Comparison of ENCODE assay signal across 16 cellular contexts in genomic region chr12:49609875-49610154, GRCh38. TPM values are rescaled to one million over a fixed set of nuclear protein-coding genes. Genes with fewer than 3 reads are reported as not detected.
DNase-seq lines count a peak whose midpoint lies in the region; ATAC-seq, FAIRE-seq and TF ChIP-seq lines count a peak whose summit lies in the region.
"Had no signal": no experiment of that assay in that cellular context is flagged by ENCODE, and none has a peak within 500 bp of the region (broad histone marks: within the 10 kb centered on the region; RNA-seq: fewer than 3 reads in every experiment).

No MANE protein-coding gene starts in this region.

- H3K27me3 Mint-ChIP-seq in stimulated activated naive B cell treated with anti-CD40 and anti-IgM and Interleukin-4, amounts not matched to agents 10 μg/mL and 1 μg/mL and 100 μg/mL, for 72 hours: peaks cover 8 to 9% of the 10 kb centered on the region in 2 donors

- no peaks in the 10 kb centered on the region for H3K9me1 ChIP-seq in keratinocyte (ENCODE audit: control insufficient read depth, extremely low read depth, insufficient read depth, low read length)

- no peaks in the 10 kb centered on the region for H4K20me1 ChIP-seq in GM23248 (ENCODE audit: insufficient read depth)
- no peaks in the 10 kb centered on the region for H4K20me1 ChIP-seq in MM.1S (ENCODE audit: insufficient read depth, low read length)
- no peaks in the 10 kb centered on the region for H4K20me1 ChIP-seq in GM12878 (ENCODE audit: control insufficient read depth, insufficient read depth)
- H4K20me1 ChIP-seq in keratinocyte (ENCODE audit: control insufficient read depth, extremely low read depth, insufficient read depth, low read length): no peaks in the 10 kb centered on the region

- dilution Hi-C loops in keratinocyte (cut with MboI; ENCODE audit: extremely low pct_ligation_motif_present, low sequenced_read_pairs): no loop called here

- no peaks in the 10 kb centered on the region for H3K36me3 ChIP-seq in GM23248 (ENCODE audit: low read depth)
- H3K36me3 ChIP-seq in MM.1S (replicated peaks; ENCODE audit: insufficient read depth, low read length): no peaks in the 10 kb centered on the region
- no peaks in the 10 kb centered on the region for H3K36me3 ChIP-seq in GM12878 (ENCODE audit: control insufficient read depth in 2 of 2, insufficient read depth in 2 of 2, low read length in 1 of 2)
- no peaks in the 10 kb centered on the region for H3K36me3 ChIP-seq in keratinocyte (ENCODE audit: control insufficient read depth in 2 of 2, extremely low read depth in 1 of 2, insufficient read depth in 2 of 2, low read length in 2 of 2)
- H3K36me3 ChIP-seq: colonic mucosa, transverse colon had no signal

- H3K27ac Mint-ChIP-seq in stimulated activated naive B cell treated with anti-CD40 and anti-IgM and Interleukin-4, amounts not matched to agents 10 μg/mL and 1 μg/mL and 100 μg/mL, for 72 hours: no peak overlapping the region

- TF ChIP-seq CTCF in MM.1S (IDR thresholded peaks at IDR 0.05; ENCODE audit: low read length) (peak; percentile 8; the same call in 1 of the 2 replicates), GM12878 (IDR thresholded peaks at IDR 0.05 in 2 of 3, conservative IDR thresholded peaks at IDR 0.05 in 1 of 3; ENCODE audit: control insufficient read depth in 2 of 3, extremely low read depth in 1 of 3, insufficient read depth in 1 of 3, low read depth in 3 of 3, low read length in 3 of 3) (no peak), keratinocyte (optimal IDR thresholded peaks at IDR 0.05 in 1 of 3, IDR thresholded peaks at IDR 0.05 in 1 of 3, conservative IDR thresholded peaks at IDR 0.05 in 1 of 3; ENCODE audit: extremely low read depth in 1 of 3, insufficient read depth in 2 of 3, low read length in 3 of 3) (peak; percentile 25 to 49 (median 36))

- H3F3A ChIP-seq in GM23248 (ENCODE audit: insufficient read depth): no peaks in the 10 kb centered on the region
- no peaks in the 10 kb centered on the region for H3F3A ChIP-seq in MM.1S (ENCODE audit: insufficient read depth, low read length)

- TF ChIP-seq EP300 in GM12878 (IDR thresholded peaks at IDR 0.05; ENCODE audit: borderline replicate concordance in 1 of 2, control insufficient read depth in 1 of 2, low read depth in 2 of 2, low read length in 2 of 2): no peak

- H3K79me2 ChIP-seq in GM23248 (ENCODE audit: insufficient read depth): no peaks in the 10 kb centered on the region
- H3K79me2 ChIP-seq in MM.1S (ENCODE audit: low read length): no peaks in the 10 kb centered on the region
- no peaks in the 10 kb centered on the region for H3K79me2 ChIP-seq in GM12878 (ENCODE audit: control insufficient read depth, insufficient read depth, low read length)
- H3K79me2 ChIP-seq in keratinocyte (ENCODE audit: control insufficient read depth, insufficient read depth, low read length): no peaks in the 10 kb centered on the region

- CTCF ChIA-PET in GM12878 (lab: Yijun Ruan, JAX): no interaction called here

- H3K36me3 Mint-ChIP-seq in stimulated activated naive B cell treated with anti-CD40 and anti-IgM and Interleukin-4, amounts not matched to agents 10 μg/mL and 1 μg/mL and 100 μg/mL, for 72 hours: peaks cover 0 to 11% of the 10 kb centered on the region in 2 donors

- H3K9ac ChIP-seq in GM23248: no peak overlapping the region
- H3K9ac ChIP-seq in MM.1S (ENCODE audit: low read length): no peak overlapping the region
- H3K9ac ChIP-seq in GM12878 (ENCODE audit: control insufficient read depth, insufficient read depth, low read length): no peak overlapping the region
- H3K9ac ChIP-seq in keratinocyte (ENCODE audit: control insufficient read depth, extremely low read depth, insufficient read depth, low read length): no peak overlapping the region

- no TSS peak for BruUV-seq in GM12878 (replicated peaks; lab: Mats Ljungman, UMichigan)

- H3K9me3 ChIP-seq in GM23248 (ENCODE audit: low read depth) (no peaks in the 10 kb centered on the region), MM.1S (replicated peaks; ENCODE audit: insufficient read depth, low read length) (no peaks in the 10 kb centered on the region), GM12878 (replicated peaks; ENCODE audit: control insufficient read depth, insufficient read depth, low read length) (no peaks in the 10 kb centered on the region; the same call in 2 of the 3 replicates), keratinocyte (ENCODE audit: control insufficient read depth, low read depth, low read length) (no peaks in the 10 kb centered on the region)
- H3K9me3 ChIP-seq: colonic mucosa, transverse colon had no signal

- H3K9me3 Mint-ChIP-seq in stimulated activated naive B cell treated with anti-CD40 and anti-IgM and Interleukin-4, amounts not matched to agents 10 μg/mL and 1 μg/mL and 100 μg/mL, for 72 hours: peaks cover 0 to 2% of the 10 kb centered on the region in 2 donors

- in situ Hi-C loops in GM23248 (cut with MboI) (no loop called here), GM12878 (cut with MboI) (no loop called here)

- no peak overlapping the region for H3K4me3 Mint-ChIP-seq in stimulated activated naive B cell treated with anti-CD40 and anti-IgM and Interleukin-4, amounts not matched to agents 10 μg/mL and 1 μg/mL and 100 μg/mL, for 72 hours

- H3K27me3 ChIP-seq in GM23248 (replicated peaks; ENCODE audit: insufficient read depth): no peaks in the 10 kb centered on the region
- H3K27me3 ChIP-seq in MM.1S (replicated peaks; ENCODE audit: insufficient read depth, low read length): no peaks in the 10 kb centered on the region
- no peaks in the 10 kb centered on the region for H3K27me3 ChIP-seq in GM12878 (replicated peaks in 1 of 2; ENCODE audit: control insufficient read depth in 2 of 2, insufficient read depth in 2 of 2, low read length in 1 of 2)
- no peaks in the 10 kb centered on the region for H3K27me3 ChIP-seq in keratinocyte (ENCODE audit: control insufficient read depth, extremely low read depth, insufficient read depth, low read length)
- H3K27me3 ChIP-seq: colonic mucosa had no signal

- no peak for TF ChIP-seq RAD21 in GM12878 (IDR thresholded peaks at IDR 0.05; ENCODE audit: insufficient read depth, low read depth, low read length)

- peaks cover 0 to 2% of the 10 kb centered on the region in 2 donors for H3K4me1 Mint-ChIP-seq in stimulated activated naive B cell treated with anti-CD40 and anti-IgM and Interleukin-4, amounts not matched to agents 10 μg/mL and 1 μg/mL and 100 μg/mL, for 72 hours

- 21 to 50% methylated on average over 1 of the region's 1 CpG for WGBS in GM23248 (ENCODE audit: low coverage in 1 of 2, low lambda C conversion rate in 2 of 2, missing lambda C conversion rate in 2 of 2), 2 experiments
- WGBS in GM12878 (ENCODE audit: insufficient coverage, insufficient replicate concordance, low lambda C conversion rate, missing lambda C conversion rate): 9% methylated on average over 1 of the region's 1 CpG

- H2AFZ ChIP-seq in GM23248 (no peak overlapping the region), MM.1S (ENCODE audit: low read length) (no peak overlapping the region), GM12878 (ENCODE audit: control insufficient read depth, low read depth, low read length) (no peak overlapping the region), keratinocyte (ENCODE audit: control insufficient read depth, low read length) (no peak overlapping the region)

- SMC1A ChIA-PET in GM12878 (lab: Charles Lee; ENCODE audit: uncharacterized antibody, unreplicated experiment): interaction anchor here (0.9 to 1.0 kb wide), 2 partner anchors 9 to 56 kb away, joined by 3 read pairs; no protein-coding TSS in a partner anchor

- no peak overlapping the region for H3K4me2 ChIP-seq in GM23248 (ENCODE audit: unreplicated experiment)
- no peak overlapping the region for H3K4me2 ChIP-seq in MM.1S (ENCODE audit: low read depth, low read length)
- H3K4me2 ChIP-seq in GM12878 (ENCODE audit: control insufficient read depth, insufficient read depth): no peak overlapping the region
- H3K4me2 ChIP-seq in keratinocyte (ENCODE audit: control insufficient read depth, extremely low read depth, insufficient read depth, low read depth, low read length): peak overlapping the region; percentile 17

- no peak for FAIRE-seq in GM12878 (lab: Jason Lieb, UNC)
- FAIRE-seq in keratinocyte (lab: Jason Lieb, UNC): peak; percentile 58

- intact Hi-C loops in GM12878 (cut with micrococcal nuclease; ENCODE audit: unreplicated experiment): no loop called here

- H3K4me1 ChIP-seq in GM23248 (ENCODE audit: insufficient read depth) (no peaks in the 10 kb centered on the region), MM.1S (ENCODE audit: low read length) (no peaks in the 10 kb centered on the region), GM12878 (ENCODE audit: control insufficient read depth, insufficient read depth, low read length) (no peaks in the 10 kb centered on the region), keratinocyte (ENCODE audit: control insufficient read depth, extremely low read depth, insufficient read depth, low read length) (peaks cover 8% of the 10 kb centered on the region)
- H3K4me1 ChIP-seq: colonic mucosa, transverse colon had no signal

- TF ChIP-seq POLR2A in GM12878 (IDR thresholded peaks at IDR 0.05; ENCODE audit: low read depth, low read length): no peak

- H3K4me3 ChIP-seq in GM23248 (no peak overlapping the region), MM.1S (ENCODE audit: low read length) (no peak overlapping the region), GM12878 (no peak overlapping the region), keratinocyte (ENCODE audit: control insufficient read depth in 2 of 3, extremely low read depth in 1 of 3, insufficient read depth in 2 of 3, low read depth in 1 of 3, low read length in 3 of 3) (no peak overlapping the region)
- H3K4me3 ChIP-seq: colonic mucosa, transverse colon had no signal

- ATAC-seq in GM12878: peak; percentile 29; the same call in 1 of the 3 replicates
- no peak for ATAC-seq in stimulated activated naive B cell treated with anti-CD40 and anti-IgM and Interleukin-4, amounts not matched to agents 10 μg/mL and 1 μg/mL and 100 μg/mL, for 72 hours (replicated peaks)
- no peak for ATAC-seq in HG03097 (IDR thresholded peaks at IDR 0.05; ENCODE audit: low FRiP score, unreplicated experiment)

- DNase-seq in GM23248 (peak; percentile 37), MM.1S (no peak), GM12878 (ENCODE audit: low read depth, low spot score) (no peak), keratinocyte (ENCODE audit: low read depth, low spot score) (no peak), DMS79 (lab: John Stamatoyannopoulos, UW) (no peak), glomerular visceral epithelial cell (ENCODE audit: extremely low spot score) (no peak)
- no peak for DNase-seq in stimulated activated naive B cell treated with anti-CD40 and anti-IgM and Interleukin-4, amounts not matched to agents 10 μg/mL and 1 μg/mL and 100 μg/mL, for 72 hours
- DNase-seq: activated naive CD4-positive, alpha-beta T cell treated with anti-CD3 and anti-CD28 coated beads, Interleukin-2, amount 50 U/mL, for 16 hours; colonic mucosa; NCI-H1048; NCI-H446 treated with DMSO at 0.1 percent for 48 hours; Right ventricle myocardium superior; stimulated activated CD4-positive, alpha-beta T cell treated with anti-CD3 and anti-CD28 coated beads, Interleukin-15, amount 100 ng/mL, for 24 hours; transverse colon had no signal

- H3K9me2 ChIP-seq in GM23248 (ENCODE audit: insufficient read depth) (no peaks in the 10 kb centered on the region), MM.1S (replicated peaks; ENCODE audit: insufficient read depth, low read length) (no peaks in the 10 kb centered on the region)

- POLR2A ChIA-PET in GM12878 (lab: Charles Lee): no interaction called here

- RAD21 ChIA-PET in GM12878 (lab: Charles Lee; ENCODE audit: unreplicated experiment): no interaction called here

- H3K27ac ChIP-seq in GM23248 (no peak overlapping the region), MM.1S (ENCODE audit: low read length) (no peak overlapping the region), GM12878 (ENCODE audit: control insufficient read depth, insufficient read depth) (no peak overlapping the region), keratinocyte (ENCODE audit: control insufficient read depth, insufficient read depth, low read length) (no peak overlapping the region)
- H3K27ac ChIP-seq: colonic mucosa, HL-60, transverse colon had no signal

RNA-seq across cellular contexts. Expression of gene FAM186B, which starts 4.4 kb away (rescaled TPM):
- total RNA-seq in GM23248 (2014; rRNA removed; shearing (Covaris generic)): 0.22 and 1.4 TPM in 2 replicates
- polyA plus RNA-seq in GM23248 (2016; fragmentation: Nextera tagmentation; extraction: Ambion mirVana): 0.14 and 0.38 TPM in 2 replicates
- 0.29 and 0.77 TPM in 2 replicates for total RNA-seq in GM12878 (2013; cell fraction: nucleolus; rRNA removed)
- 0.51 and 0.87 TPM in 2 replicates for total RNA-seq in GM12878 (2014; rRNA removed)
- total RNA-seq in GM12878 (2014; rRNA removed; fragmentation: Illumina TruSeq; extraction: Trizol): 0.58 and 0.60 TPM in 2 replicates
- total RNA-seq in GM12878 (2021): 0.48 and 0.69 TPM in 2 replicates
- 0.34 TPM for polyA plus RNA-seq in GM12878 (2011; ENCODE audit: low read depth)
- polyA plus RNA-seq in GM12878 (2011; rRNA removed): 0.10 and 0.20 TPM in 2 replicates
- 0.09 and 0.13 TPM in 2 replicates for polyA plus RNA-seq in GM12878 (2011; cell fraction: cytosol; rRNA removed)
- 0.63 and 0.72 TPM in 2 replicates for polyA plus RNA-seq in GM12878 (2011; cell fraction: nucleus; rRNA removed)
- 0.55 and 1.1 TPM in 2 replicates for polyA plus RNA-seq in GM12878 (2012)
- polyA plus RNA-seq in GM12878 (2014; fragmentation: Illumina TruSeq; extraction: Trizol): 0.46 and 0.51 TPM in 2 replicates
- under 1 TPM; 0.13 to 0.42 TPM for polyA plus RNA-seq in GM12878 (2014; fragmentation: Nextera tagmentation; extraction: Ambion mirVana)
- polyA plus RNA-seq in GM12878 (2014; rRNA removed): 0.45 and 0.51 TPM in 2 replicates
- polyA plus RNA-seq in GM12878 (2016; fragmentation: Nextera tagmentation; extraction: Ambion mirVana): under 1 TPM; 0.57 to 0.79 TPM
- 0.22 and 0.57 TPM in 2 replicates for polyA minus RNA-seq in GM12878 (2011; rRNA and poly(A)+ RNA removed)
- not detected in 2 replicates for polyA minus RNA-seq in GM12878 (2011; cell fraction: cytosol; rRNA and poly(A)+ RNA removed)
- polyA minus RNA-seq in GM12878 (2011; cell fraction: nucleus; rRNA and poly(A)+ RNA removed): 0.19 and 0.24 TPM in 2 replicates
- 0.12 to 0.23 TPM (median 0.13 TPM) in 3 replicates for polyA plus RNA-seq in keratinocyte
- polyA plus RNA-seq in keratinocyte (2011; ENCODE audit: low read depth): not detected
- 0.14 and 0.18 TPM in 2 replicates for polyA plus RNA-seq in keratinocyte (2011; cell fraction: cytosol; rRNA removed)
- polyA plus RNA-seq in keratinocyte (2011; cell fraction: nucleus; rRNA removed): 0.17 and 0.19 TPM in 2 replicates
- polyA plus RNA-seq in keratinocyte (2012; ENCODE audit: low replicate concordance): 0.20 and 0.26 TPM in 2 replicates
- polyA minus RNA-seq in keratinocyte: 0.20 to 0.26 TPM in 2 of 3 replicates, not detected in the other
- not detected for polyA minus RNA-seq in keratinocyte (2011; cell fraction: cytosol; rRNA and poly(A)+ RNA removed)
- polyA minus RNA-seq in keratinocyte (2011; cell fraction: nucleus; rRNA and poly(A)+ RNA removed): 0.32 and 0.47 TPM in 2 replicates

RNA-seq across cellular contexts. Expression of gene PRPF40B, which starts 13.5 kb away (rescaled TPM):
- 9.9 and 10.2 TPM in 2 replicates for total RNA-seq in GM23248 (2014; rRNA removed; shearing (Covaris generic))
- polyA plus RNA-seq in GM23248 (2016; fragmentation: Nextera tagmentation; extraction: Ambion mirVana): 11.6 and 12.6 TPM in 2 replicates
- total RNA-seq in GM12878 (2013; cell fraction: nucleolus; rRNA removed): 25.0 and 26.2 TPM in 2 replicates
- 7.2 and 7.7 TPM in 2 replicates for total RNA-seq in GM12878 (2014; rRNA removed)
- 6.9 and 7.1 TPM in 2 replicates for total RNA-seq in GM12878 (2014; rRNA removed; fragmentation: Illumina TruSeq; extraction: Trizol)
- total RNA-seq in GM12878 (2021): 12.9 and 13.2 TPM in 2 replicates
- 1.7 TPM for polyA plus RNA-seq in GM12878 (2011; ENCODE audit: low read depth)
- polyA plus RNA-seq in GM12878 (2011; rRNA removed): 3.2 and 6.1 TPM in 2 replicates
- 4.1 and 5.3 TPM in 2 replicates for polyA plus RNA-seq in GM12878 (2011; cell fraction: cytosol; rRNA removed)
- 39.1 and 43.0 TPM in 2 replicates for polyA plus RNA-seq in GM12878 (2011; cell fraction: nucleus; rRNA removed)
- 5.4 TPM in 2 replicates for polyA plus RNA-seq in GM12878 (2012)
- 3.2 and 6.7 TPM in 2 replicates for polyA plus RNA-seq in GM12878 (2014; fragmentation: Illumina TruSeq; extraction: Trizol)
- 1 to 10 TPM in 1 of 2 experiments, under 1 TPM in 1; 0.31 to 1.2 TPM for polyA plus RNA-seq in GM12878 (2014; fragmentation: Nextera tagmentation; extraction: Ambion mirVana)
- polyA plus RNA-seq in GM12878 (2014; rRNA removed): 8.5 and 11.0 TPM in 2 replicates
- 10 to 100 TPM; 16.3 to 17.9 TPM for polyA plus RNA-seq in GM12878 (2016; fragmentation: Nextera tagmentation; extraction: Ambion mirVana)
- 6.8 and 10.0 TPM in 2 replicates for polyA minus RNA-seq in GM12878 (2011; rRNA and poly(A)+ RNA removed)
- polyA minus RNA-seq in GM12878 (2011; cell fraction: cytosol; rRNA and poly(A)+ RNA removed): 2.2 and 3.1 TPM in 2 replicates
- 11.1 and 16.5 TPM in 2 replicates for polyA minus RNA-seq in GM12878 (2011; cell fraction: nucleus; rRNA and poly(A)+ RNA removed)
- polyA plus RNA-seq in keratinocyte: 12.7 to 19.0 TPM (median 13.3 TPM) in 3 replicates
- 19.3 TPM for polyA plus RNA-seq in keratinocyte (2011; ENCODE audit: low read depth)
- 5.5 and 10.5 TPM in 2 replicates for polyA plus RNA-seq in keratinocyte (2011; cell fraction: cytosol; rRNA removed)
- polyA plus RNA-seq in keratinocyte (2011; cell fraction: nucleus; rRNA removed): 44.4 and 54.0 TPM in 2 replicates
- polyA plus RNA-seq in keratinocyte (2012; ENCODE audit: low replicate concordance): 12.7 and 15.3 TPM in 2 replicates
- 5.5 to 13.2 TPM (median 11.8 TPM) in 3 replicates for polyA minus RNA-seq in keratinocyte
- 6.1 TPM for polyA minus RNA-seq in keratinocyte (2011; cell fraction: cytosol; rRNA and poly(A)+ RNA removed)
- 9.2 and 14.7 TPM in 2 replicates for polyA minus RNA-seq in keratinocyte (2011; cell fraction: nucleus; rRNA and poly(A)+ RNA removed)

RNA-seq across cellular contexts. Expression of gene MCRS1, which starts 41.9 kb away (rescaled TPM):
- 54.9 and 60.4 TPM in 2 replicates for total RNA-seq in GM23248 (2014; rRNA removed; shearing (Covaris generic))
- 64.2 and 66.0 TPM in 2 replicates for polyA plus RNA-seq in GM23248 (2016; fragmentation: Nextera tagmentation; extraction: Ambion mirVana)
- 43.5 and 50.3 TPM in 2 replicates for total RNA-seq in GM12878 (2013; cell fraction: nucleolus; rRNA removed)
- total RNA-seq in GM12878 (2014; rRNA removed): 59.2 and 62.7 TPM in 2 replicates
- 45.3 and 49.5 TPM in 2 replicates for total RNA-seq in GM12878 (2014; rRNA removed; fragmentation: Illumina TruSeq; extraction: Trizol)
- total RNA-seq in GM12878 (2021): 63.0 and 67.9 TPM in 2 replicates
- polyA plus RNA-seq in GM12878 (2011; ENCODE audit: low read depth): 22.4 TPM
- 26.1 and 44.8 TPM in 2 replicates for polyA plus RNA-seq in GM12878 (2011; rRNA removed)
- 64.1 and 90.2 TPM in 2 replicates for polyA plus RNA-seq in GM12878 (2011; cell fraction: cytosol; rRNA removed)
- polyA plus RNA-seq in GM12878 (2011; cell fraction: nucleus; rRNA removed): 176 and 191 TPM in 2 replicates
- 33.5 and 39.6 TPM in 2 replicates for polyA plus RNA-seq in GM12878 (2012)
- 17.2 and 46.9 TPM in 2 replicates for polyA plus RNA-seq in GM12878 (2014; fragmentation: Illumina TruSeq; extraction: Trizol)
- polyA plus RNA-seq in GM12878 (2014; fragmentation: Nextera tagmentation; extraction: Ambion mirVana): 10 to 100 TPM; 34.3 to 52.4 TPM
- 76.7 and 78.4 TPM in 2 replicates for polyA plus RNA-seq in GM12878 (2014; rRNA removed)
- 10 to 100 TPM; 75.2 to 82.8 TPM for polyA plus RNA-seq in GM12878 (2016; fragmentation: Nextera tagmentation; extraction: Ambion mirVana)
- 41.4 and 60.1 TPM in 2 replicates for polyA minus RNA-seq in GM12878 (2011; rRNA and poly(A)+ RNA removed)
- 14.2 and 18.6 TPM in 2 replicates for polyA minus RNA-seq in GM12878 (2011; cell fraction: cytosol; rRNA and poly(A)+ RNA removed)
- polyA minus RNA-seq in GM12878 (2011; cell fraction: nucleus; rRNA and poly(A)+ RNA removed): 25.0 and 43.7 TPM in 2 replicates
- 40.7 to 55.8 TPM (median 49.3 TPM) in 3 replicates for polyA plus RNA-seq in keratinocyte
- polyA plus RNA-seq in keratinocyte (2011; ENCODE audit: low read depth): 31.3 TPM
- polyA plus RNA-seq in keratinocyte (2011; cell fraction: cytosol; rRNA removed): 30.4 and 51.8 TPM in 2 replicates
- 50.5 and 59.7 TPM in 2 replicates for polyA plus RNA-seq in keratinocyte (2011; cell fraction: nucleus; rRNA removed)
- polyA plus RNA-seq in keratinocyte (2012; ENCODE audit: low replicate concordance): 26.4 and 47.7 TPM in 2 replicates
- polyA minus RNA-seq in keratinocyte: 51.0 to 95.2 TPM (median 52.9 TPM) in 3 replicates
- 49.9 TPM for polyA minus RNA-seq in keratinocyte (2011; cell fraction: cytosol; rRNA and poly(A)+ RNA removed)
- 15.7 and 16.5 TPM in 2 replicates for polyA minus RNA-seq in keratinocyte (2011; cell fraction: nucleus; rRNA and poly(A)+ RNA removed)

Comparison
In these comparisons a context has a peak if more than half of its experiments do, and no peak if none do; other contexts are left out.
1. CTCF ChIP-seq: peak in MM.1S (single experiment) and keratinocyte (3 of 3); none in GM12878 (0 of 3).